14 cellular contexts compared by ENCODE assay signal in the genomic region with DNA sequence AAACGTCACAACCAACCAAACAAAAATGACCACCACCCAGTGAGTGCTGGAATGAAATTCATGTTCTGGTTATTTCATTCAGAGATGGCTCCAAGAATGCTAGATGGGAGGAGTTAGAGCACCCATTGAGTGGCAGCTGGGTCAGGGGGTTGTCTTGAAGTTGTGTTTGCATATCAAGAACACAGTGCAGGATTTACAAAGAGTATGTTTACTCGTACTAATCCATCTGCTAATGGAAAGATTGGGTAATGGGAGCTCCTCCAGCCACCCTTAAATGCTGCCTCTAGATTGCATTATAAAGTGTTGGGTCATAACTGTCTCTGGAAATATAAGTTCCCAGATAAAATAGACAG. TPM values are rescaled to one million over a fixed set of nuclear protein-coding genes. Genes with fewer than 3 reads are reported as not detected.
DNase-seq lines count a peak whose midpoint lies in the region; ATAC-seq, FAIRE-seq and TF ChIP-seq lines count a peak whose summit lies in the region.
"Had no signal": no experiment of that assay in that cellular context is flagged by ENCODE, and none has a peak within 500 bp of the region (broad histone marks: within the 10 kb centered on the region; RNA-seq: fewer than 3 reads in every experiment).

No MANE protein-coding gene starts in this region.

- 1 to 8% (median 3%) methylated on average over 2 of the region's 2 CpGs for WGBS in stomach, 5 donors

- TF ChIP-seq EP300 in stomach (IDR thresholded peaks at IDR 0.05) = no peak

- peak overlapping the region; percentile 69 for H3K4me3 ChIP-seq in iPS-18a (ENCODE audit: low read length)
- H3K4me3 ChIP-seq in stomach = peak overlapping the region; percentile 31 to 46 (median 42)
- peak overlapping the region in 1 of 2 donors; percentile 39 for H3K4me3 ChIP-seq in kidney (ENCODE audit: low read length in 2 of 2)
- H3K4me3 ChIP-seq: left lung, MG63 had no signal

- H3K27ac ChIP-seq in iPS-18a (ENCODE audit: low read length) (peak overlapping the region; percentile 74), stomach (no peak overlapping the region), kidney (ENCODE audit: low read depth in 2 of 2, low read length in 2 of 2) (no peak overlapping the region)
- H3K27ac ChIP-seq: left lung, ovary had no signal

- H3K9ac ChIP-seq in iPS-18a (ENCODE audit: low read length) = peak overlapping the region; percentile 62
- H3K9ac ChIP-seq in kidney (ENCODE audit: low read length in 2 of 2) = no peak overlapping the region

- DNase-seq in NCI-H510A treated with DMSO at 0.1 percent for 48 hours (lab: John Stamatoyannopoulos, UW) (peak; percentile 27), NCI-H510A (lab: John Stamatoyannopoulos, UW) (no peak), NOMO-1 treated with DMSO at 0.1 percent for 48 hours (lab: John Stamatoyannopoulos, UW; ENCODE audit: unreplicated experiment) (peak; percentile 34), stomach (no peak), kidney (no peak)
- DNase-seq: activated CD4-positive, alpha-beta T cell treated with anti-CD3 and anti-CD28 coated beads, Interleukin-2, amount 50 U/mL, for 4 hours; activated gamma-delta T cell; DMS 273 treated with DMSO at 0.1 percent for 48 hours; MG63 had no signal

- intact Hi-C loops in stomach (cut with DNase I; ENCODE audit: low total_unique reads) (no loop called here), kidney (cut with DNase I) (no loop called here)

- H3K27me3 ChIP-seq in iPS-18a (ENCODE audit: control insufficient read depth, insufficient read depth, low read length) (peaks cover 46% of the 10 kb centered on the region), stomach (peaks cover 0 to 27% (median 6%) of the 10 kb centered on the region in 3 donors)
- H3K27me3 ChIP-seq: ovary had no signal

- H3K4me1 ChIP-seq in iPS-18a (ENCODE audit: control insufficient read depth, low read depth, low read length) (peaks cover 19% of the 10 kb centered on the region), stomach (peaks cover 7 to 16% (median 14%) of the 10 kb centered on the region in 4 donors), kidney (ENCODE audit: control insufficient read depth in 1 of 2, insufficient read depth in 1 of 2, low read depth in 1 of 2, low read length in 2 of 2) (peaks cover 0 to 2% of the 10 kb centered on the region in 2 donors)

- ATAC-seq in HG03196 (IDR thresholded peaks at IDR 0.05; ENCODE audit: unreplicated experiment) (no peak), GM18517 (IDR thresholded peaks at IDR 0.05; ENCODE audit: unreplicated experiment) (no peak)

- H3K36me3 ChIP-seq in iPS-18a (ENCODE audit: control insufficient read depth, low read depth, low read length) (no peaks in the 10 kb centered on the region), stomach (no peaks in the 10 kb centered on the region), kidney (ENCODE audit: control insufficient read depth in 1 of 2, insufficient read depth in 2 of 2, low read length in 2 of 2) (no peaks in the 10 kb centered on the region)
- H3K36me3 ChIP-seq: left lung, MG63, ovary had no signal

- FAIRE-seq in kidney (lab: Jason Lieb, UNC) = no peak

- TF ChIP-seq CTCF in stomach (IDR thresholded peaks at IDR 0.05) (no peak), kidney (IDR thresholded peaks at IDR 0.05; ENCODE audit: borderline replicate concordance, extremely low read depth, insufficient read depth) (no peak)

- TF ChIP-seq POLR2A in stomach (IDR thresholded peaks at IDR 0.05) = no peak

- H3K9me3 ChIP-seq in iPS-18a (ENCODE audit: control insufficient read depth, low read depth, low read length) (no peaks in the 10 kb centered on the region), stomach (no peaks in the 10 kb centered on the region), kidney (ENCODE audit: control insufficient read depth in 1 of 2, low read length in 2 of 2) (no peaks in the 10 kb centered on the region)
- H3K9me3 ChIP-seq: left lung, MG63, ovary had no signal

RNA-seq across cellular contexts. Expression of a gene that starts 13.4 kb away (rescaled TPM):
- total RNA-seq in stomach (1 to 10 TPM in 1 of 5 donors, under 1 TPM in 2, not detected in 2; under 0.01 to 6.8 (median 0.72) TPM), kidney (0.63 TPM)
- polyA plus RNA-seq in stomach (under 1 TPM; 0.15 to 0.50 (median 0.25) TPM), kidney (ENCODE audit: insufficient read depth, low read depth, low replicate concordance) (0.28 TPM)

Comparison
In these comparisons a context has a peak if more than half of its experiments do, and no peak if none do; other contexts are left out.
1. DNase-seq: peak in NCI-H510A treated with DMSO at 0.1 percent for 48 hours (single experiment) and NOMO-1 treated with DMSO at 0.1 percent for 48 hours (single experiment); none in NCI-H510A (single experiment), stomach (single experiment) and kidney (single experiment).